12 cellular contexts compared by ENCODE assay signal in the genomic region with DNA sequence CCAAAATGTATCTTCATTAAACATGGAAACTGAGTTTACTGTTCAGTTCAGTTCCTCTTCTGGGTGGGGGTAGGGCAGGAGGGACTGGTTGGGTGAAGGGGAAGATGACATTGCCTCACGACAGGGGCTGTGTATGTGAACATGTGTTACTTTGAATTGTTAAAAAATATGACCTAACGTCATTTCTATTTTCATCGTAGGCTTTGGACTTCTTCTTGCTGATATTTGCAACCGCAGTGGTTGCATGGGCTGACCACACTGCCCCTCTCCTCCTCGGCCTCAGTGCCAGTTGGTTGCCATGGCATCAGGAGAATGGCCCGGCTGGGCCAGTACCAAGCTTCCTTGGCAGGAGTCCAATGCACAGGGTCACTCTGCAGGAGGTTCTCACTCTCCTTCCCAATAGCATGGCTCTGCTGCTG. TPM values are rescaled to one million over a fixed set of nuclear protein-coding genes. Genes with fewer than 3 reads are reported as not detected.
A peak's percentile ranks its signal among the peaks of the same experiment; 100 is the strongest.
DNase-seq lines count a peak whose midpoint lies in the region; ATAC-seq, FAIRE-seq and TF ChIP-seq lines count a peak whose summit lies in the region.
"Had no signal": no experiment of that assay in that cellular context is flagged by ENCODE, and none has a peak within 500 bp of the region (broad histone marks: within the 10 kb centered on the region; RNA-seq: fewer than 3 reads in every experiment).

No MANE protein-coding gene starts in this region.

- H3K4me1 ChIP-seq in right lobe of liver (no peaks in the 10 kb centered on the region), HepG2 (ENCODE audit: insufficient read depth, low read length) (no peaks in the 10 kb centered on the region)

- WGBS in right lobe of liver (ENCODE audit: insufficient coverage, low coverage, low lambda C conversion rate, missing lambda C conversion rate) = 82% methylated on average over 4 of the region's 6 CpGs
- 95% methylated on average over 6 of the region's 6 CpGs for WGBS in HepG2 (ENCODE audit: low lambda C conversion rate)

- no peak overlapping the region for H2AFZ ChIP-seq in HepG2 (ENCODE audit: low read length)

- no peak overlapping the region for H3K4me3 ChIP-seq in right lobe of liver
- no peak overlapping the region for H3K4me3 ChIP-seq in HepG2 (replicated peaks in 1 of 3; ENCODE audit: insufficient read depth in 1 of 3, low read depth in 2 of 3, low read length in 3 of 3)

- TF ChIP-seq CTCF in right lobe of liver (IDR thresholded peaks at IDR 0.05) (no peak), HepG2 (CRISPR knock-in tag; IDR thresholded peaks at IDR 0.05) (no peak)

- ATAC-seq in right lobe of liver (peak; percentile 42 to 67 (median 54)), HepG2 (no peak), GM21576 (IDR thresholded peaks at IDR 0.05; ENCODE audit: unreplicated experiment) (no peak)

- TF ChIP-seq EP300 in HepG2 (IDR thresholded peaks at IDR 0.05; ENCODE audit: low read depth in 2 of 2, low read length in 2 of 2) (no peak), HepG2 (CRISPR knock-in tag; IDR thresholded peaks at IDR 0.05; ENCODE audit: borderline replicate concordance) (no peak)

- BruUV-seq in HepG2 (replicated peaks; lab: Mats Ljungman, UMichigan) = no TSS peak

- POLR2A ChIA-PET in HepG2 (lab: Yijun Ruan, JAX) = no interaction called here
- POLR2A ChIA-PET in HEK293T (lab: Yijun Ruan, JAX) = no interaction called here

- H3K27me3 ChIP-seq in right lobe of liver (no peaks in the 10 kb centered on the region), HepG2 (ENCODE audit: control insufficient read depth in 1 of 2, insufficient read depth in 2 of 2, low read length in 2 of 2) (no peaks in the 10 kb centered on the region)

- DNase-seq in right lobe of liver (peak; percentile 42 to 60 (median 51)), HepG2 (ENCODE audit: low spot score) (no peak), cerebellum (ENCODE audit: low spot score) (peak; percentile 92), mucosa of gallbladder (ENCODE audit: low spot score) (peak; percentile 34), HEK293T (ENCODE audit: extremely low spot score) (no peak), NCI-H524 (lab: John Stamatoyannopoulos, UW) (no peak), germinal center (ENCODE audit: low spot score) (no peak)
- DNase-seq: DND-41, foreskin melanocyte, NCI-H82, retina had no signal

- no peak for FAIRE-seq in HepG2 (lab: Jason Lieb, UNC)

- H3K36me3 ChIP-seq in right lobe of liver (no peaks in the 10 kb centered on the region), HepG2 (replicated peaks in 1 of 2; ENCODE audit: control insufficient read depth in 1 of 2, insufficient read depth in 2 of 2, low read length in 2 of 2) (peaks cover 4 to 8% of the 10 kb centered on the region in 2 experiments; a peak in 4 of 5 replicates)

- no peak overlapping the region for H3K4me2 ChIP-seq in HepG2 (ENCODE audit: low read depth, low read length)

- intact Hi-C loops in right lobe of liver (cut with DNase I) = no loop called here
- intact Hi-C loops in HepG2 (cut with micrococcal nuclease; ENCODE audit: unreplicated experiment) = no loop called here

- TF ChIP-seq RAD21 in HepG2 (CRISPR knock-in tag; IDR thresholded peaks at IDR 0.05) = no peak

- in situ Hi-C loops in HepG2 (cut with HindIII; ENCODE audit: extremely low pct_ligation_motif_present, low pct_unique_long_range_greater_than_20kb) = no loop called here

- H4K20me1 ChIP-seq in HepG2 (ENCODE audit: insufficient read depth, low read length) = no peaks in the 10 kb centered on the region

- no peak overlapping the region for H3K9ac ChIP-seq in HepG2 (ENCODE audit: insufficient read depth, low read depth, low read length)

- H3K9me3 ChIP-seq in right lobe of liver (no peaks in the 10 kb centered on the region), HepG2 (ENCODE audit: low read length) (no peaks in the 10 kb centered on the region)

- CTCF ChIA-PET in HepG2 (lab: Yijun Ruan, JAX; ENCODE audit: low intra/inter-chr PET ratio, low total read pairs) (no interaction called here), HEK293T (lab: Yijun Ruan, JAX) (no interaction called here)

- H3K27ac ChIP-seq in right lobe of liver (no peak overlapping the region), HepG2 (ENCODE audit: extremely low read length, insufficient read depth, low read length) (no peak overlapping the region)

- TF ChIP-seq POLR2A in right lobe of liver (IDR thresholded peaks at IDR 0.05) (no peak), HepG2 (IDR thresholded peaks at IDR 0.05; ENCODE audit: insufficient read depth in 1 of 2, low read depth in 2 of 2, low read length in 2 of 2) (no peak)

- no peaks in the 10 kb centered on the region for H3K79me2 ChIP-seq in HepG2 (ENCODE audit: insufficient read depth, low read length)

TF ChIP-seq in HepG2, 621 proteins besides CTCF, POLR2A, EP300 and RAD21:
- TF ChIP-seq ZNF30 (CRISPR knock-in tag; IDR thresholded peaks at IDR 0.05) (no peak), RELA (CRISPR knock-in tag; IDR thresholded peaks at IDR 0.05) (no peak), ZNF343 (CRISPR knock-in tag; IDR thresholded peaks at IDR 0.05) (no peak), SMAD3 (CRISPR knock-in tag; IDR thresholded peaks at IDR 0.05) (no peak), ZFP82 (CRISPR knock-in tag; IDR thresholded peaks at IDR 0.05; ENCODE audit: borderline replicate concordance) (no peak), PAX8 (CRISPR knock-in tag; IDR thresholded peaks at IDR 0.05; ENCODE audit: borderline replicate concordance) (no peak)

TF ChIP-seq in HEK293T, 16 proteins besides CTCF, POLR2A, EP300 and RAD21:
- TF ChIP-seq ZNF384 (IDR thresholded peaks at IDR 0.05) (no peak), ARNT (IDR thresholded peaks at IDR 0.05) (no peak), LEF1 (IDR thresholded peaks at IDR 0.05; ENCODE audit: borderline replicate concordance) (no peak), FOXM1 (IDR thresholded peaks at IDR 0.05; ENCODE audit: borderline replicate concordance) (no peak), FOXA1 (IDR thresholded peaks at IDR 0.05) (no peak), ELF4 (IDR thresholded peaks at IDR 0.05) (no peak), HDGF (IDR thresholded peaks at IDR 0.05; ENCODE audit: borderline replicate concordance) (no peak)

RNA-seq across cellular contexts. Expression of gene HACD4, which starts 41.5 kb away (rescaled TPM):
- total RNA-seq in right lobe of liver (1 to 10 TPM in 1 of 6 experiments, under 1 TPM in 5; 0.13 to 1.2 (median 0.54) TPM), HepG2 (2016; rRNA removed; fragmentation: Illumina TruSeq; extraction: Trizol) (not detected in 2 replicates), cerebellum (1.5 TPM), mucosa of gallbladder (2.8 TPM)
- not detected in 2 replicates for total RNA-seq in HepG2 (2016; cell fraction: cytosol; rRNA removed; fragmentation: Illumina TruSeq; extraction: Trizol; ENCODE audit: low read depth)
- not detected in 2 replicates for total RNA-seq in HepG2 (2016; cell fraction: insoluble cytoplasmic fraction; rRNA removed; fragmentation: Illumina TruSeq; extraction: Trizol)
- total RNA-seq in HepG2 (2016; cell fraction: membrane; rRNA removed; fragmentation: Illumina TruSeq; extraction: Trizol) = not detected in 2 replicates
- total RNA-seq in HepG2 (2016; cell fraction: nucleus; rRNA removed; fragmentation: Illumina TruSeq; extraction: Trizol) = not detected in 2 replicates
- polyA plus RNA-seq in HepG2 (2011; rRNA removed) = not detected in 2 replicates
- polyA plus RNA-seq in HepG2 (2011; cell fraction: cytosol; rRNA removed) = not detected in 2 replicates
- not detected in 2 replicates for polyA plus RNA-seq in HepG2 (2011; cell fraction: nucleus; rRNA removed)
- 0.05 and 0.08 TPM in 2 replicates for polyA plus RNA-seq in HepG2 (2012)
- not detected in 2 replicates for polyA plus RNA-seq in HepG2 (2016; cell fraction: cytosol; fragmentation: Illumina TruSeq; extraction: Trizol; ENCODE audit: low read depth)
- not detected in 2 replicates for polyA plus RNA-seq in HepG2 (2016; cell fraction: insoluble cytoplasmic fraction; fragmentation: Illumina TruSeq; extraction: Trizol; ENCODE audit: low read depth)
- polyA plus RNA-seq in HepG2 (2016; cell fraction: membrane; fragmentation: Illumina TruSeq; extraction: Trizol; ENCODE audit: low read depth) = not detected in 2 replicates
- polyA plus RNA-seq in HepG2 (2016; cell fraction: nucleus; fragmentation: Illumina TruSeq; extraction: Trizol; ENCODE audit: insufficient read depth, low read depth) = not detected in 2 replicates
- polyA minus RNA-seq in HepG2 (2011; rRNA and poly(A)+ RNA removed; ENCODE audit: low replicate concordance) = not detected in 2 replicates
- not detected in 2 replicates for polyA minus RNA-seq in HepG2 (2011; cell fraction: cytosol; rRNA and poly(A)+ RNA removed)
- polyA minus RNA-seq in HepG2 (2011; cell fraction: nucleus; rRNA and poly(A)+ RNA removed) = under 0.01 and 0.26 TPM in 2 replicates

Comparison
In these comparisons a context has a peak if more than half of its experiments do, and no peak if none do; other contexts are left out.
1. ATAC-seq: peak in right lobe of liver (4 of 4); none in HepG2 (single experiment) and GM21576 (single experiment).
2. DNase-seq: peak in right lobe of liver (3 of 3), cerebellum (single experiment) and mucosa of gallbladder (single experiment); none in HepG2 (single experiment), HEK293T (single experiment), NCI-H524 (0 of 2) and germinal center (single experiment).